Comparison of ENCODE assay signal across 8 cellular contexts in genomic region chr21:35932232-35932911, GRCh38.
DNase-seq lines count a peak whose midpoint lies in the region; ATAC-seq and TF ChIP-seq lines count a peak whose summit lies in the region.

No MANE protein-coding gene starts in this region.

- POLR2A ChIA-PET in activated CD8-positive, alpha-beta T cell treated with anti-CD3 and anti-CD28 coated beads, Interleukin-2, amount 10 ng/mL, durations not matched to agents 7 days and 5 days (lab: Charles Lee), result no interaction called here

- in situ Hi-C loops in GM23248 (cut with MboI), result loop anchor here (25.0 kb wide), 3 partner anchors 870 to 1195 kb away; no protein-coding TSS in a partner anchor

- H3K27ac Mint-ChIP-seq in activated CD8-positive, alpha-beta T cell treated with anti-CD3 and anti-CD28 coated beads, Interleukin-2, amount 10 ng/mL, durations not matched to agents 7 days and 5 days, result no peak overlapping the region

- no peak overlapping the region for H2AFZ ChIP-seq in GM23248

- WGBS in GM23248 (ENCODE audit: low coverage in 1 of 2, low lambda C conversion rate in 2 of 2, missing lambda C conversion rate in 2 of 2), 2 experiments, result 2% methylated on average over 11 of the region's 11 CpGs
- 5 to 8% (median 6%) methylated on average over 11 of the region's 11 CpGs for WGBS in spleen, 5 donors

- TF ChIP-seq POLR2A in NB4 (IDR thresholded peaks at IDR 0.05; ENCODE audit: extremely low read depth, insufficient read length) (no peak), spleen (IDR thresholded peaks at IDR 0.05) (no peak)

- no peaks in the 10 kb centered on the region for H3K27me3 Mint-ChIP-seq in activated CD8-positive, alpha-beta T cell treated with anti-CD3 and anti-CD28 coated beads, Interleukin-2, amount 10 ng/mL, durations not matched to agents 7 days and 5 days (ENCODE audit: low read depth)

- H3K36me3 ChIP-seq in GM23248 (ENCODE audit: low read depth) (no peaks in the 10 kb centered on the region), spleen (no peaks in the 10 kb centered on the region)

- no peaks in the 10 kb centered on the region for H3K36me3 Mint-ChIP-seq in activated CD8-positive, alpha-beta T cell treated with anti-CD3 and anti-CD28 coated beads, Interleukin-2, amount 10 ng/mL, durations not matched to agents 7 days and 5 days (ENCODE audit: low read depth)

- peak; percentile 53 to 64 for ATAC-seq in activated CD4-positive, CD25-positive, alpha-beta regulatory T cell treated with anti-CD3 and anti-CD28 coated beads, Interleukin-2, amount 50 U/mL, for 24 hours
- ATAC-seq in activated CD8-positive, alpha-beta T cell treated with anti-CD3 and anti-CD28 coated beads, Interleukin-2, amount 10 ng/mL, durations not matched to agents 7 days and 5 days, result peak; percentile 39
- peak; percentile 92 to 96 for ATAC-seq in left cardiac atrium

- H3K4me1 Mint-ChIP-seq in activated CD8-positive, alpha-beta T cell treated with anti-CD3 and anti-CD28 coated beads, Interleukin-2, amount 10 ng/mL, durations not matched to agents 7 days and 5 days (ENCODE audit: low read depth), result no peaks in the 10 kb centered on the region

- H3K9ac ChIP-seq in GM23248, result peak overlapping the region; percentile 27; the same call in 1 of the 2 replicates

- H3K9me3 ChIP-seq in GM23248 (ENCODE audit: low read depth) (no peaks in the 10 kb centered on the region), spleen (no peaks in the 10 kb centered on the region)

- H4K20me1 ChIP-seq in GM23248 (ENCODE audit: insufficient read depth), result no peaks in the 10 kb centered on the region

- H3K9me2 ChIP-seq in GM23248 (ENCODE audit: insufficient read depth), result no peaks in the 10 kb centered on the region

- CTCF ChIA-PET in activated CD8-positive, alpha-beta T cell treated with anti-CD3 and anti-CD28 coated beads, Interleukin-2, amount 10 ng/mL, durations not matched to agents 7 days and 5 days (lab: Charles Lee), result interaction anchor here (0.8 to 0.9 kb wide), 2 partner anchors 57 to 181 kb away, joined by 3 read pairs; no protein-coding TSS in a partner anchor

- H3K79me2 ChIP-seq in GM23248 (ENCODE audit: insufficient read depth), result no peaks in the 10 kb centered on the region

- H3K4me3 ChIP-seq in GM23248 (peak overlapping the region; percentile 51), NB4 (ENCODE audit: low read depth, low read length) (no peak overlapping the region), spleen (peak overlapping the region in 1 of 8 donors; percentile 27)

- intact Hi-C loops in left cardiac atrium (cut with DNase I), result no loop called here
- intact Hi-C loops in spleen (cut with DNase I; ENCODE audit: low total_unique reads), result no loop called here

- DNase-seq in activated CD4-positive, CD25-positive, alpha-beta regulatory T cell treated with anti-CD3 and anti-CD28 coated beads, Interleukin-2, amount 50 U/mL, for 72 hours, result no peak
- DNase-seq in GM23248 (peak; percentile 91), NB4 (ENCODE audit: low read depth) (peak; percentile 94), left cardiac atrium (peak; percentile 65), spleen (peak; percentile 79)
- DNase-seq in activated CD8-positive, alpha-beta T cell treated with anti-CD3 and anti-CD28 coated beads, Interleukin-2, amount 10 ng/mL, durations not matched to agents 7 days and 5 days, result peak; percentile 26
- DNase-seq in activated effector memory CD4-positive, alpha-beta T cell treated with anti-CD3 and anti-CD28 coated beads, Interleukin-2, amount 50 U/mL, for 16 hours, result no peak

- H3K27ac ChIP-seq in GM23248 (peak overlapping the region; percentile 63), spleen (peak overlapping the region; percentile 4 to 85 (median 78))

- H3K9me3 Mint-ChIP-seq in activated CD8-positive, alpha-beta T cell treated with anti-CD3 and anti-CD28 coated beads, Interleukin-2, amount 10 ng/mL, durations not matched to agents 7 days and 5 days (ENCODE audit: insufficient read depth), result no peaks in the 10 kb centered on the region

- peaks cover 28% of the 10 kb centered on the region for H3F3A ChIP-seq in GM23248 (ENCODE audit: insufficient read depth)

- peaks cover 24% of the 10 kb centered on the region for H3K4me1 ChIP-seq in GM23248 (ENCODE audit: insufficient read depth)
- peaks cover 7 to 24% (median 18%) of the 10 kb centered on the region in 6 donors for H3K4me1 ChIP-seq in spleen

- peak overlapping the region; percentile 85 for H3K4me2 ChIP-seq in GM23248 (ENCODE audit: unreplicated experiment)

- no peak for TF ChIP-seq CTCF in NB4 (IDR thresholded peaks at IDR 0.05; ENCODE audit: low read depth, low read length)
- no peak for TF ChIP-seq CTCF in spleen (IDR thresholded peaks at IDR 0.05 in 8 of 11, conservative IDR thresholded peaks at IDR 0.05 in 3 of 11)

- H3K4me3 Mint-ChIP-seq in activated CD8-positive, alpha-beta T cell treated with anti-CD3 and anti-CD28 coated beads, Interleukin-2, amount 10 ng/mL, durations not matched to agents 7 days and 5 days, result no peak overlapping the region

- H3K27me3 ChIP-seq in GM23248 (replicated peaks; ENCODE audit: insufficient read depth) (no peaks in the 10 kb centered on the region), spleen (replicated peaks in 1 of 7) (no peaks in the 10 kb centered on the region)

Comparison
In these comparisons a context has a peak if more than half of its experiments do, and no peak if none do; other contexts are left out.
1. ATAC-seq: peak in every context shown above with its lines; median percentile 94 in left cardiac atrium; 58 in activated CD4-positive, CD25-positive, alpha-beta regulatory T cell treated with anti-CD3 and anti-CD28 coated beads, Interleukin-2, amount 50 U/mL, for 24 hours; 39 in activated CD8-positive, alpha-beta T cell treated with anti-CD3 and anti-CD28 coated beads, Interleukin-2, amount 10 ng/mL, durations not matched to agents 7 days and 5 days.
2. DNase-seq: peak in GM23248 (single experiment), NB4 (single experiment), activated CD8-positive, alpha-beta T cell treated with anti-CD3 and anti-CD28 coated beads, Interleukin-2, amount 10 ng/mL, durations not matched to agents 7 days and 5 days (single experiment), left cardiac atrium (single experiment) and spleen (single experiment); none in activated CD4-positive, CD25-positive, alpha-beta regulatory T cell treated with anti-CD3 and anti-CD28 coated beads, Interleukin-2, amount 50 U/mL, for 72 hours (single experiment) and activated effector memory CD4-positive, alpha-beta T cell treated with anti-CD3 and anti-CD28 coated beads, Interleukin-2, amount 50 U/mL, for 16 hours (single experiment).